In the genomic region with DNA sequence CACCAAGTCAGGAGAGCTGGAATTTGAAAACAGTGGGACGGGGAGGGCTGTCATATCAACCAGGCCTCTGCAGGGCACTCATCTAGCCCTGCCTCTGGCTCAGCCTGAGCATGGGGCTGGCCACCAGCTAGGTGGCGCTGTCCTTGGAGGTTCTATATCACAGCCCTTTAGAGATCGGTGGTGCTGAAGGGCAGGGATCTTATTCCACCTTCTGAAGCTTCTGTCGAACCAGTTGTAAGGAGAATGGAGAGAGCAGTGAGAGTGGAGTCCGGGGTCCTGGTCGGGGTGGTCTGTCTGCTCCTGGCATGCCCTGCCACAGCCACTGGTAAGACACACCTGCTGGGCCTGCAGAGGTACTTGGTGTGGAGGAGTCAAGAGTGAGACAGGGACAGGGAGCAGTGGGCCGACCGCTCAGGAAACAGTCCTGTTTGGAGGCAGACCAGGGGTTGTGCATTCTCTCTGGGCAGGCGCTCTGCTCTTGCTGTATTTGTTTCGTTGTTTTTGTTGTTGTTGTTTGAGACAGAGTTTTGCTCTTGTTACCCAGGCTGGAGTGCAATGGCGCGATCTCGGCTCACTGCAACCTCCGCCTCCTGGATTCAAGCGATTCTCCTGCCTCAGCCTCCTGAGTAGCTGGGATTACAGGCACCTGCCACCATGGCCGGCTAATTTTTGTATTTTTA, we compare ENCODE assay signal across 8 cellular contexts. TPM values are rescaled to one million over a fixed set of nuclear protein-coding genes. Genes with fewer than 3 reads are reported as not detected.
DNase-seq lines count a peak whose midpoint lies in the region; ATAC-seq, FAIRE-seq and TF ChIP-seq lines count a peak whose summit lies in the region.

A gene with protein sequence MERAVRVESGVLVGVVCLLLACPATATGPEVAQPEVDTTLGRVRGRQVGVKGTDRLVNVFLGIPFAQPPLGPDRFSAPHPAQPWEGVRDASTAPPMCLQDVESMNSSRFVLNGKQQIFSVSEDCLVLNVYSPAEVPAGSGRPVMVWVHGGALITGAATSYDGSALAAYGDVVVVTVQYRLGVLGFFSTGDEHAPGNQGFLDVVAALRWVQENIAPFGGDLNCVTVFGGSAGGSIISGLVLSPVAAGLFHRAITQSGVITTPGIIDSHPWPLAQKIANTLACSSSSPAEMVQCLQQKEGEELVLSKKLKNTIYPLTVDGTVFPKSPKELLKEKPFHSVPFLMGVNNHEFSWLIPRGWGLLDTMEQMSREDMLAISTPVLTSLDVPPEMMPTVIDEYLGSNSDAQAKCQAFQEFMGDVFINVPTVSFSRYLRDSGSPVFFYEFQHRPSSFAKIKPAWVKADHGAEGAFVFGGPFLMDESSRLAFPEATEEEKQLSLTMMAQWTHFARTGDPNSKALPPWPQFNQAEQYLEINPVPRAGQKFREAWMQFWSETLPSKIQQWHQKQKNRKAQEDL (plus strand): TSS at position 202 of the 680 bp plus-strand sequence. CDS start 42 bp downstream, at position 244.

- H3K36me3 ChIP-seq in pancreas = no peaks in the 10 kb centered on the region

- no peaks in the 10 kb centered on the region for H3K36me3 Mint-ChIP-seq in activated T-cell treated with anti-CD3 and anti-CD28 coated beads, Interleukin-2, amount 50 U/mL, for 72 hours (ENCODE audit: insufficient read depth in 2 of 2)

- intact Hi-C loops in pancreas (cut with DNase I) = no loop called here

- no peaks in the 10 kb centered on the region for H3K27me3 Mint-ChIP-seq in activated T-cell treated with anti-CD3 and anti-CD28 coated beads, Interleukin-2, amount 50 U/mL, for 72 hours (ENCODE audit: low read depth)

- H3K4me3 Mint-ChIP-seq in activated T-cell treated with anti-CD3 and anti-CD28 coated beads, Interleukin-2, amount 50 U/mL, for 72 hours = peak within 1 kb of the TSS; percentile 75 to 78

- no peaks in the 10 kb centered on the region for H3K9me3 Mint-ChIP-seq in activated T-cell treated with anti-CD3 and anti-CD28 coated beads, Interleukin-2, amount 50 U/mL, for 72 hours

- peaks cover 24% of the 10 kb centered on the region for H3K4me1 Mint-ChIP-seq in activated T-cell treated with anti-CD3 and anti-CD28 coated beads, Interleukin-2, amount 50 U/mL, for 72 hours (ENCODE audit: low read depth)

- H3K27me3 ChIP-seq in pancreas = no peaks in the 10 kb centered on the region

- TF ChIP-seq CTCF in pancreas (IDR thresholded peaks at IDR 0.05) = peak; percentile 28 to 71 (median 54)

- H3K27ac Mint-ChIP-seq in activated T-cell treated with anti-CD3 and anti-CD28 coated beads, Interleukin-2, amount 50 U/mL, for 72 hours = peak within 1 kb of the TSS; percentile 59

- FAIRE-seq in HTR-8/SVneo (lab: Jason Lieb, UNC) (peak; percentile 97), pancreas (lab: Jason Lieb, UNC) (no peak)

- H3K27ac ChIP-seq in pancreas = peak within 1 kb of the TSS in 1 of 4 donors; percentile 46

- WGBS in pancreas, 2 donors = 53 to 60% methylated on average over 16 of the region's 16 CpGs

- peak; percentile 63 for DNase-seq in CD1c-positive myeloid dendritic cell (ENCODE audit: extremely low spot score)
- peak; percentile 48 for DNase-seq in GM19238 (ENCODE audit: insufficient read length, low spot score)
- DNase-seq in HTR-8/SVneo (ENCODE audit: insufficient read length, low spot score) = peak; percentile 87
- DNase-seq in OCI-M1 (lab: John Stamatoyannopoulos, UW) = peak; percentile 93
- DNase-seq in activated T-cell treated with anti-CD3 and anti-CD28 coated beads, Interleukin-2, amount 50 U/mL, for 72 hours = peak; percentile 75 to 81
- DNase-seq in germinal center (ENCODE audit: low spot score) = peak; percentile 67
- peak; percentile 63 to 89 (median 78) for DNase-seq in pancreas
- no peak for DNase-seq in ureter (ENCODE audit: low spot score)

- peak within 1 kb of the TSS in 3 of 4 donors; percentile 15 to 29 (median 19) for H3K4me3 ChIP-seq in pancreas

- H3K4me1 ChIP-seq in pancreas = no peaks in the 10 kb centered on the region

- peak; percentile 91 to 95 for ATAC-seq in activated T-cell treated with anti-CD3 and anti-CD28 coated beads, Interleukin-2, amount 50 U/mL, for 72 hours (replicated peaks in 1 of 2)
- ATAC-seq in pancreas = peak; percentile 85 to 93 (median 91)

- no peaks in the 10 kb centered on the region for H3K9me3 ChIP-seq in pancreas

RNA-seq across cellular contexts. Expression of the gene that starts here (rescaled TPM):
- total RNA-seq in activated T-cell treated with anti-CD3 and anti-CD28 coated beads, Interleukin-2, amount 50 U/mL, for 72 hours = 10 to 100 TPM in 1 of 2 donors, 1 to 10 TPM in 1; 6.9 to 11.5 TPM
- total RNA-seq in pancreas = 1 to 10 TPM; 1.9 to 6.2 (median 4.6) TPM
- polyA plus RNA-seq in pancreas = 1 to 10 TPM; 4.6 to 7.3 TPM
- 0.29 TPM for total RNA-seq in ureter
